15 cellular contexts compared by ENCODE assay signal in the genomic region with DNA sequence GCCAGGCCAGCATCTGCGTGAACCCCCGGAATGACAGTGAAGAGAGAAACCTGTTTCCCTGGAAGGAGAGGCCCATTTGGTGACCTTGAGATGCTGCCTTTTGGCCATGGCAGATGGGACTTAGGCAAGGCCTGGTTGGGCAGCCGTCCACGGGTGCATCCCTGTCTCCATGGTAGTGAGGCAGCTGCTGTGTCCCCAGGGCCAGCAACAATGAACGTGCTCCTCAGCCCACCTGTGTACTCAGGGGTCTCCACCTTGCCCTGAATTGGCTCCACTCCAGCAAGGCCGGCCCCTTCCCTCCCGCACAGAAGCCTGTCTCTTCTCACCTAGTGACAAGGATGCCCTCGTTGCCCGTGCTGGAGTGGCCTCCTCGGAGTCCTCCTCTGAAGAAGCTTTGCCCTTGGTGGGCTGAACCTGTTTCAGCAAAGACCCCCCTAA.
A peak's percentile ranks its signal among the peaks of the same experiment; 100 is the strongest.
DNase-seq lines count a peak whose midpoint lies in the region; ATAC-seq and TF ChIP-seq lines count a peak whose summit lies in the region.
"Had no signal": no experiment of that assay in that cellular context is flagged by ENCODE, and none has a peak within 500 bp of the region (broad histone marks: within the 10 kb centered on the region; RNA-seq: fewer than 3 reads in every experiment).

No MANE protein-coding gene starts in this region.

- WGBS in testis, 2 donors = 56 to 75% methylated on average over 7 to 10 of the region's 10 CpGs

- peak; percentile 54 for DNase-seq in activated effector memory CD4-positive, alpha-beta T cell treated with anti-CD3 and anti-CD28 coated beads, Interleukin-2, amount 50 U/mL, for 16 hours
- no peak for DNase-seq in activated effector memory CD4-positive, alpha-beta T cell treated with Interleukin-2 at 50 U/mL for 16 hours
- DNase-seq in coronary artery (ENCODE audit: low spot score) (peak; percentile 33), osteocyte (ENCODE audit: extremely low spot score, unreplicated experiment) (peak; percentile 83), testis (peak; percentile 58), retina (no peak)
- DNase-seq: AML-193, COR-L47, NCI-H1417 treated with DMSO at 0.1 percent for 48 hours, NCI-H2029 treated with DMSO at 0.1 percent for 48 hours, NCI-H524, PC-9 had no signal

- no peak overlapping the region for H3K4me3 Mint-ChIP-seq in osteocyte (ENCODE audit: unreplicated experiment)

- no peak for TF ChIP-seq POLR2A in testis (IDR thresholded peaks at IDR 0.05)

- no peaks in the 10 kb centered on the region for H3K9me3 ChIP-seq in testis

- no peaks in the 10 kb centered on the region for H3K36me3 ChIP-seq in testis (ENCODE audit: low read depth, missing control alignments)

- TF ChIP-seq CTCF in coronary artery (IDR thresholded peaks at IDR 0.05) = no peak
- no peak for TF ChIP-seq CTCF in osteocyte (IDR thresholded peaks at IDR 0.05)
- TF ChIP-seq CTCF in testis (IDR thresholded peaks at IDR 0.05) = no peak

- H3K27ac ChIP-seq in coronary artery (no peak overlapping the region), testis (no peak overlapping the region)
- H3K27ac ChIP-seq: PC-9 had no signal

- peaks cover 15% of the 10 kb centered on the region for H3K4me1 ChIP-seq in testis

- H3K9me3 Mint-ChIP-seq in osteocyte (ENCODE audit: unreplicated experiment) = no peaks in the 10 kb centered on the region

- H3K27ac Mint-ChIP-seq in osteocyte (ENCODE audit: unreplicated experiment) = no peak overlapping the region

- no peaks in the 10 kb centered on the region for H3K36me3 Mint-ChIP-seq in osteocyte (ENCODE audit: unreplicated experiment)

- intact Hi-C loops in testis (cut with DNase I; ENCODE audit: low total_unique reads) = no loop called here

- H3K27me3 ChIP-seq in testis = no peaks in the 10 kb centered on the region

- ATAC-seq in HG02973 (IDR thresholded peaks at IDR 0.05; ENCODE audit: unreplicated experiment) (no peak), SK-N-SH treated with all-trans-retinoic acid at 6 μM for 48 hours (no peak)
- ATAC-seq: K562 had no signal

- H3K4me1 Mint-ChIP-seq in osteocyte (ENCODE audit: unreplicated experiment) = no peaks in the 10 kb centered on the region

- no peaks in the 10 kb centered on the region for H3K27me3 Mint-ChIP-seq in osteocyte (ENCODE audit: unreplicated experiment)

- H3K4me3 ChIP-seq in coronary artery = no peak overlapping the region
- H3K4me3 ChIP-seq in testis = no peak overlapping the region
- H3K4me3 ChIP-seq: K562, PC-9 had no signal

TF ChIP-seq in SK-N-SH treated with all-trans-retinoic acid at 6 μM for 48 hours, 23 proteins besides CTCF, POLR2A, EP300 and RAD21:
- TF ChIP-seq RARB (CRISPR knock-in tag; IDR thresholded peaks at IDR 0.05) (no peak), ZNF565 (CRISPR knock-in tag; conservative IDR thresholded peaks at IDR 0.05; ENCODE audit: low read depth) (no peak), POU6F1 (CRISPR knock-in tag; IDR thresholded peaks at IDR 0.05; ENCODE audit: borderline replicate concordance, low read depth) (no peak), ZNF8 (CRISPR knock-in tag; IDR thresholded peaks at IDR 0.05) (no peak), ZFP30 (CRISPR knock-in tag; IDR thresholded peaks at IDR 0.05) (no peak), CSDC2 (CRISPR knock-in tag; IDR thresholded peaks at IDR 0.05) (no peak), PPARA (CRISPR knock-in tag; IDR thresholded peaks at IDR 0.05; ENCODE audit: borderline replicate concordance) (no peak), TOX (CRISPR knock-in tag; IDR thresholded peaks at IDR 0.05; ENCODE audit: borderline replicate concordance) (no peak)
- TF ChIP-seq, protein P1, sequence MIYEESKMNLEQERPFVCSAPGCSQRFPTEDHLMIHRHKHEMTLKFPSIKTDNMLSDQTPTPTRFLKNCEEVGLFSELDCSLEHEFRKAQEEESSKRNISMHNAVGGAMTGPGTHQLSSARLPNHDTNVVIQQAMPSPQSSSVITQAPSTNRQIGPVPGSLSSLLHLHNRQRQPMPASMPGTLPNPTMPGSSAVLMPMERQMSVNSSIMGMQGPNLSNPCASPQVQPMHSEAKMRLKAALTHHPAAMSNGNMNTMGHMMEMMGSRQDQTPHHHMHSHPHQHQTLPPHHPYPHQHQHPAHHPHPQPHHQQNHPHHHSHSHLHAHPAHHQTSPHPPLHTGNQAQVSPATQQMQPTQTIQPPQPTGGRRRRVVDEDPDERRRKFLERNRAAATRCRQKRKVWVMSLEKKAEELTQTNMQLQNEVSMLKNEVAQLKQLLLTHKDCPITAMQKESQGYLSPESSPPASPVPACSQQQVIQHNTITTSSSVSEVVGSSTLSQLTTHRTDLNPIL (CRISPR knock-in tag; IDR thresholded peaks at IDR 0.05; ENCODE audit: low read depth) = no peak
- TF ChIP-seq, protein P2, sequence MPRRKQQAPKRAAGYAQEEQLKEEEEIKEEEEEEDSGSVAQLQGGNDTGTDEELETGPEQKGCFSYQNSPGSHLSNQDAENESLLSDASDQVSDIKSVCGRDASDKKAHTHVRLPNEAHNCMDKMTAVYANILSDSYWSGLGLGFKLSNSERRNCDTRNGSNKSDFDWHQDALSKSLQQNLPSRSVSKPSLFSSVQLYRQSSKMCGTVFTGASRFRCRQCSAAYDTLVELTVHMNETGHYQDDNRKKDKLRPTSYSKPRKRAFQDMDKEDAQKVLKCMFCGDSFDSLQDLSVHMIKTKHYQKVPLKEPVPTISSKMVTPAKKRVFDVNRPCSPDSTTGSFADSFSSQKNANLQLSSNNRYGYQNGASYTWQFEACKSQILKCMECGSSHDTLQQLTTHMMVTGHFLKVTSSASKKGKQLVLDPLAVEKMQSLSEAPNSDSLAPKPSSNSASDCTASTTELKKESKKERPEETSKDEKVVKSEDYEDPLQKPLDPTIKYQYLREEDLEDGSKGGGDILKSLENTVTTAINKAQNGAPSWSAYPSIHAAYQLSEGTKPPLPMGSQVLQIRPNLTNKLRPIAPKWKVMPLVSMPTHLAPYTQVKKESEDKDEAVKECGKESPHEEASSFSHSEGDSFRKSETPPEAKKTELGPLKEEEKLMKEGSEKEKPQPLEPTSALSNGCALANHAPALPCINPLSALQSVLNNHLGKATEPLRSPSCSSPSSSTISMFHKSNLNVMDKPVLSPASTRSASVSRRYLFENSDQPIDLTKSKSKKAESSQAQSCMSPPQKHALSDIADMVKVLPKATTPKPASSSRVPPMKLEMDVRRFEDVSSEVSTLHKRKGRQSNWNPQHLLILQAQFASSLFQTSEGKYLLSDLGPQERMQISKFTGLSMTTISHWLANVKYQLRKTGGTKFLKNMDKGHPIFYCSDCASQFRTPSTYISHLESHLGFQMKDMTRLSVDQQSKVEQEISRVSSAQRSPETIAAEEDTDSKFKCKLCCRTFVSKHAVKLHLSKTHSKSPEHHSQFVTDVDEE (CRISPR knock-in tag; IDR thresholded peaks at IDR 0.05) = no peak

Comparison
In these comparisons a context has a peak if more than half of its experiments do, and no peak if none do; other contexts are left out.
1. DNase-seq: peak in activated effector memory CD4-positive, alpha-beta T cell treated with anti-CD3 and anti-CD28 coated beads, Interleukin-2, amount 50 U/mL, for 16 hours (single experiment), coronary artery (single experiment), osteocyte (single experiment) and testis (single experiment); none in activated effector memory CD4-positive, alpha-beta T cell treated with Interleukin-2 at 50 U/mL for 16 hours (single experiment) and retina (single experiment).